ENCODE assay signal across 13 cellular contexts in the genomic region with DNA sequence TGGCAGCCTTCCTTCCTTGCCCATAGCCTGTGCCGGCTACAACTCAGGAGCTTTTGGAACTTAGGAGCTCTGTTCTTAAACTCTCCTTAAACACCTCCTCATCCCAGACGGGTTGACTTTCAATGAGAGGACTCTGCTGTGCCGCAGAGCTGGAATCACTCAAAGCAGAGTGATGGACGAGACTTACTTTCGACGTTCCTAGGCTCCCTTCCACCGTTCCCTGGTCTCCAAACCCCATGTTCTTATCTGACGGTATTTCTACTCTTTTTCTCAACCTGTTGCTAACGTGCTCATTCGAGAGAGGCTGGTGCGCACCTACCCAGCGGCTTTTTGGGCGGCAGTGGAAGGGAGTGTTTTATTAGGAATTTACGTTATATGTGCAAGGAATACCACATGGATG.
DNase-seq lines count a peak whose midpoint lies in the region; ATAC-seq and TF ChIP-seq lines count a peak whose summit lies in the region.
"Had no signal": no experiment of that assay in that cellular context is flagged by ENCODE, and none has a peak within 500 bp of the region (broad histone marks: within the 10 kb centered on the region; RNA-seq: fewer than 3 reads in every experiment).

No MANE protein-coding gene starts in this region.

- peak overlapping the region; percentile 53 to 76 (median 70) for H3K27ac ChIP-seq in heart right ventricle
- H3K27ac ChIP-seq in esophagus squamous epithelium = peak overlapping the region in 3 of 4 donors; percentile 40 to 76 (median 54)
- peak overlapping the region; percentile 95 for H3K27ac ChIP-seq in osteoblast (ENCODE audit: low read depth, low read length)
- H3K27ac ChIP-seq in upper lobe of right lung = peak overlapping the region; percentile 21

- peaks cover 21% of the 10 kb centered on the region for H3K79me2 ChIP-seq in osteoblast (ENCODE audit: insufficient read depth, low read length)

- no peaks in the 10 kb centered on the region for H3K27me3 ChIP-seq in heart right ventricle
- peaks cover 0 to 7% (median 0%) of the 10 kb centered on the region in 4 donors for H3K27me3 ChIP-seq in esophagus squamous epithelium
- H3K27me3 ChIP-seq in osteoblast (ENCODE audit: insufficient read depth, low read length) = no peaks in the 10 kb centered on the region
- H3K27me3 ChIP-seq in upper lobe of right lung = no peaks in the 10 kb centered on the region
- H3K27me3 ChIP-seq: tibial nerve had no signal

- DNase-seq in heart right ventricle = no peak
- DNase-seq in cardiac septum (ENCODE audit: low spot score) = no peak
- DNase-seq in esophagus squamous epithelium (lab: John Stamatoyannopoulos, UW) = no peak
- no peak for DNase-seq in osteoblast (ENCODE audit: insufficient read length, low spot score, missing footprints)
- DNase-seq in upper lobe of right lung = peak; percentile 25
- no peak for DNase-seq in SIG-M5 (lab: John Stamatoyannopoulos, UW)
- DNase-seq: activated CD4-positive, alpha-beta T cell treated with anti-CD3 and anti-CD28 coated beads, Interleukin-2, amount 50 U/mL, for 1 hour; effector CD4-positive, alpha-beta T cell; stimulated activated naive CD4-positive, alpha-beta T cell had no signal

- TF ChIP-seq CTCF in heart right ventricle (IDR thresholded peaks at IDR 0.05) (no peak), esophagus squamous epithelium (IDR thresholded peaks at IDR 0.05) (no peak), osteoblast (IDR thresholded peaks at IDR 0.05; ENCODE audit: extremely low read depth, low read depth, low read length) (no peak), upper lobe of right lung (IDR thresholded peaks at IDR 0.05) (no peak)

- ATAC-seq in heart right ventricle (peak in 1 of 8 donors; percentile 4), upper lobe of right lung (no peak), GM19455 (IDR thresholded peaks at IDR 0.05; ENCODE audit: unreplicated experiment) (no peak), HG03175 (IDR thresholded peaks at IDR 0.05; ENCODE audit: unreplicated experiment) (no peak)

- no peaks in the 10 kb centered on the region for H4K20me1 ChIP-seq in osteoblast (ENCODE audit: insufficient read depth, low read length)

- H3K4me3 ChIP-seq in heart right ventricle (no peak overlapping the region), esophagus squamous epithelium (no peak overlapping the region), osteoblast (ENCODE audit: insufficient read depth, low read length) (no peak overlapping the region), upper lobe of right lung (no peak overlapping the region)
- H3K4me3 ChIP-seq: prostate gland, tibial nerve had no signal

- intact Hi-C loops in heart right ventricle (cut with DNase I) = loop anchor here in 8 of 10 donors (5.0 to 10.0 kb wide), 6 partner anchors 228 to 491 kb away; a partner anchor contains a TSS
- intact Hi-C loops in cardiac septum (cut with DNase I) = loop anchor here (10.0 kb wide), 3 partner anchors 299 to 491 kb away; no protein-coding TSS in a partner anchor
- intact Hi-C loops in esophagus squamous epithelium (cut with DNase I) = no loop called here
- intact Hi-C loops in upper lobe of right lung (cut with DNase I) = no loop called here

- H3K4me1 ChIP-seq in heart right ventricle (peaks cover 40 to 93% (median 86%) of the 10 kb centered on the region in 9 donors), esophagus squamous epithelium (peaks cover 17 to 58% (median 28%) of the 10 kb centered on the region in 3 donors), osteoblast (ENCODE audit: insufficient read depth, low read length) (peaks cover 61% of the 10 kb centered on the region), upper lobe of right lung (peaks cover 49% of the 10 kb centered on the region)

- H3K36me3 ChIP-seq in heart right ventricle = no peaks in the 10 kb centered on the region
- no peaks in the 10 kb centered on the region for H3K36me3 ChIP-seq in esophagus squamous epithelium
- no peaks in the 10 kb centered on the region for H3K36me3 ChIP-seq in osteoblast (ENCODE audit: insufficient read depth, low read length)
- no peaks in the 10 kb centered on the region for H3K36me3 ChIP-seq in upper lobe of right lung
- H3K36me3 ChIP-seq: prostate gland, tibial nerve had no signal

- no peak overlapping the region for H3K4me2 ChIP-seq in osteoblast (ENCODE audit: insufficient read depth, low read length)

- no peak for TF ChIP-seq POLR2A in esophagus squamous epithelium (IDR thresholded peaks at IDR 0.05)

- H2AFZ ChIP-seq in osteoblast (ENCODE audit: low read length) = no peak overlapping the region

- 71 to 84% methylated on average over 14 of the region's 14 CpGs for WGBS in heart right ventricle, 2 donors
- 90% methylated on average over 13 to 14 of the region's 14 CpGs for WGBS in esophagus squamous epithelium, 2 donors

- H3K9me3 ChIP-seq in heart right ventricle (no peaks in the 10 kb centered on the region), esophagus squamous epithelium (no peaks in the 10 kb centered on the region), osteoblast (ENCODE audit: low read depth, low read length) (no peaks in the 10 kb centered on the region), upper lobe of right lung (no peaks in the 10 kb centered on the region)
- H3K9me3 ChIP-seq: prostate gland, tibial nerve had no signal

Comparison
In these comparisons a context has a peak if more than half of its experiments do, and no peak if none do; other contexts are left out.
1. H3K27ac ChIP-seq: peak in every context shown above with its lines; median percentile 95 in osteoblast; 70 in heart right ventricle; 54 in esophagus squamous epithelium; 21 in upper lobe of right lung.
2. intact Hi-C loops: an anchor here in heart right ventricle (5.0 to 10.0 kb wide) and cardiac septum (10.0 kb wide); none called in esophagus squamous epithelium and upper lobe of right lung.